In genomic region chr14:22854296-22854695, GRCh38 we compare ENCODE assay signal across 1 cellular context.
A peak's percentile ranks its signal among the peaks of the same experiment; 100 is the strongest.
TF ChIP-seq lines count a peak whose summit lies in the region.

No MANE protein-coding gene starts in this region.

TF ChIP-seq in HepG2, 621 proteins besides CTCF, POLR2A, EP300 and RAD21:
- 0 out of 2 replicates have a peak, but pooled peaks have one; percentile 5 for TF ChIP-seq NR2C2 (CRISPR knock-in tag; IDR thresholded peaks at IDR 0.05; ENCODE audit: borderline replicate concordance)
- TF ChIP-seq ZSCAN30 (CRISPR knock-in tag; IDR thresholded peaks at IDR 0.05) = 0 out of 2 replicates have a peak, but pooled peaks have one; percentile 45
- 0 out of 2 replicates have a peak, but pooled peaks have one; percentile 48 for TF ChIP-seq ZNF75D (CRISPR knock-in tag; IDR thresholded peaks at IDR 0.05; ENCODE audit: borderline replicate concordance)
- TF ChIP-seq PHF21A (CRISPR knock-in tag; IDR thresholded peaks at IDR 0.05) = 0 out of 2 replicates have a peak, but pooled peaks have one; percentile 2
- 0 out of 2 replicates have a peak, but pooled peaks have one; percentile 29 for TF ChIP-seq HDAC1 (CRISPR knock-in tag; IDR thresholded peaks at IDR 0.05)
